Comparison of ENCODE assay signal across 24 cellular contexts in genomic region chr9:135957431-135957830, GRCh38.
"Had no signal": no experiment of that assay in that cellular context is flagged by ENCODE, and none has a peak within 500 bp of the region (broad histone marks: within the 10 kb centered on the region; RNA-seq: fewer than 3 reads in every experiment).

No MANE protein-coding gene starts in this region.

- H3K36me3 ChIP-seq: ovary had no signal

- H2AFZ ChIP-seq: hepatocyte had no signal

- H3K4me3 ChIP-seq: hepatocyte, lung, mucosa of descending colon, ovary, spleen, suprapubic skin, thoracic aorta, tibial artery, upper lobe of right lung had no signal

- H3K27me3 ChIP-seq: hepatocyte, ovary, spleen, suprapubic skin, tibial artery, upper lobe of right lung had no signal

- ATAC-seq: left lobe of liver; mucosa of descending colon; naive thymus-derived CD4-positive, alpha-beta T cell; natural killer cell treated with Interleukin-12 subunit alpha and Interleukin-12 subunit beta and Interleukin-15 and Interleukin-18, amount 100 ng/mL, for 72 hours; right cardiac atrium; sciatic nerve; stimulated activated effector memory CD8-positive, alpha-beta T cell treated with anti-CD3 and anti-CD28 coated beads, Interleukin-12 subunit alpha, Interleukin-12 subunit beta, amount 100 ng/mL, for 72 hours; upper lobe of right lung had no signal

- H3K4me2 ChIP-seq: hepatocyte had no signal

- FAIRE-seq: small intestine, urothelium cell line had no signal

- DNase-seq: islet precursor cell; mesendoderm; midbrain; mucosa of descending colon; naive thymus-derived CD4-positive, alpha-beta T cell; ovary; retina; right cardiac atrium; small intestine; spleen; stimulated activated CD4-positive, alpha-beta T cell treated with anti-CD3 and anti-CD28 coated beads, Interleukin-4, amount 100 ng/mL, for 24 hours; stimulated activated naive CD4-positive, alpha-beta T cell; tibial artery; trophoblast cell; upper lobe of right lung had no signal

- H3K9me3 ChIP-seq: mucosa of descending colon, ovary, spleen, suprapubic skin, thoracic aorta, tibial artery, upper lobe of right lung had no signal

- H3K27ac ChIP-seq: hepatocyte, ovary, spleen, suprapubic skin, thoracic aorta, tibial artery, upper lobe of right lung had no signal
